Comparison of ENCODE assay signal across 18 cellular contexts in genomic region chr6:31004285-31004684, GRCh38. TPM values are rescaled to one million over a fixed set of nuclear protein-coding genes. Genes with fewer than 3 reads are reported as not detected.
DNase-seq lines count a peak whose midpoint lies in the region; ATAC-seq and TF ChIP-seq lines count a peak whose summit lies in the region.
"Had no signal": no experiment of that assay in that cellular context is flagged by ENCODE, and none has a peak within 500 bp of the region (broad histone marks: within the 10 kb centered on the region; RNA-seq: fewer than 3 reads in every experiment).

No MANE protein-coding gene starts in this region.

- H3K27me3 Mint-ChIP-seq in type B pancreatic cell (peaks cover 3% of the 10 kb centered on the region), CD14-positive monocyte (ENCODE audit: low read depth in 3 of 3) (peaks cover 4 to 7% (median 6%) of the 10 kb centered on the region in 3 donors)

- TF ChIP-seq CTCF in epithelial cell of proximal tubule (conservative IDR thresholded peaks at IDR 0.05; ENCODE audit: low read depth, low read length) (no peak), type B pancreatic cell (conservative IDR thresholded peaks at IDR 0.05) (no peak), CD14-positive monocyte (IDR thresholded peaks at IDR 0.05) (no peak)

- no peak overlapping the region for H3K4me3 Mint-ChIP-seq in type B pancreatic cell
- H3K4me3 Mint-ChIP-seq in CD14-positive monocyte: no peak overlapping the region
- H3K4me3 Mint-ChIP-seq: activated naive CD8-positive, alpha-beta T cell; immature natural killer cell had no signal

- H3K9me3 Mint-ChIP-seq in type B pancreatic cell (no peaks in the 10 kb centered on the region), CD14-positive monocyte (peaks cover 0 to 7% (median 0%) of the 10 kb centered on the region in 7 donors)
- H3K9me3 Mint-ChIP-seq: immature natural killer cell had no signal

- H3K4me3 ChIP-seq in epithelial cell of proximal tubule (ENCODE audit: low read depth, low read length): no peak overlapping the region
- H3K4me3 ChIP-seq: SK-N-MC, uterus had no signal

- intact Hi-C loops in CD14-positive monocyte (cut with micrococcal nuclease): no loop called here

- H3K27ac Mint-ChIP-seq in type B pancreatic cell: peak overlapping the region; percentile 95
- H3K27ac Mint-ChIP-seq in CD14-positive monocyte: no peak overlapping the region
- H3K27ac Mint-ChIP-seq: activated naive CD8-positive, alpha-beta T cell; immature natural killer cell had no signal

- H3K36me3 Mint-ChIP-seq in type B pancreatic cell (no peaks in the 10 kb centered on the region), CD14-positive monocyte (no peaks in the 10 kb centered on the region)
- H3K36me3 Mint-ChIP-seq: activated naive CD8-positive, alpha-beta T cell; immature natural killer cell had no signal

- peak; percentile 18 for DNase-seq in stimulated activated CD4-positive, alpha-beta T cell treated with anti-CD3 and anti-CD28 coated beads, Interleukin-1b, Interleukin-23, amount 100 ng/mL, for 48 hours
- no peak for DNase-seq in stimulated activated CD4-positive, alpha-beta T cell treated with anti-CD3 and anti-CD28 coated beads, Interleukin-4, amount 100 ng/mL, for 1 hour
- DNase-seq in epithelial cell of proximal tubule (ENCODE audit: low read depth): peak; percentile 89
- DNase-seq in type B pancreatic cell (ENCODE audit: extremely low spot score, unreplicated experiment): no peak
- no peak for DNase-seq in CD14-positive monocyte (ENCODE audit: low spot score)
- DNase-seq in NCI-H187 (lab: John Stamatoyannopoulos, UW): no peak
- no peak for DNase-seq in T1000 (lab: John Stamatoyannopoulos, UW)
- DNase-seq: AML-193; DMS 273 treated with DMSO at 0.1 percent for 48 hours; immature natural killer cell; Karpas-422; NCI-H1417 treated with DMSO at 0.1 percent for 48 hours; NCI-H446 treated with DMSO at 0.1 percent for 48 hours; stimulated activated naive CD4-positive, alpha-beta T cell; uterus had no signal

- peaks cover 16% of the 10 kb centered on the region for H3K4me1 Mint-ChIP-seq in type B pancreatic cell (ENCODE audit: unreplicated experiment)
- H3K4me1 Mint-ChIP-seq in CD14-positive monocyte: no peaks in the 10 kb centered on the region

- peak; percentile 59 for ATAC-seq in HG03439 (IDR thresholded peaks at IDR 0.05; ENCODE audit: unreplicated experiment)

RNA-seq across cellular contexts. Expression of gene MUC22, which starts 6.0 kb away (rescaled TPM):
- total RNA-seq in epithelial cell of proximal tubule (0.06 TPM in 1 of 2 replicates, not detected in the other), type B pancreatic cell (ENCODE audit: low replicate concordance) (1.6 and 4.9 TPM in 2 replicates)
- not detected for polyA plus RNA-seq in CD14-positive monocyte
- total RNA-seq: uterus had no signal
- polyA plus RNA-seq: immature natural killer cell had no signal

RNA-seq across cellular contexts. Expression of gene MUC21, which starts 20.8 kb away (rescaled TPM):
- total RNA-seq in epithelial cell of proximal tubule (not detected in 2 replicates), type B pancreatic cell (ENCODE audit: low replicate concordance) (0.43 and 0.65 TPM in 2 replicates)
- not detected for polyA plus RNA-seq in CD14-positive monocyte
- polyA plus RNA-seq: immature natural killer cell had no signal

Comparison
In these comparisons a context has a peak if more than half of its experiments do, and no peak if none do; other contexts are left out.
1. DNase-seq: peak in stimulated activated CD4-positive, alpha-beta T cell treated with anti-CD3 and anti-CD28 coated beads, Interleukin-1b, Interleukin-23, amount 100 ng/mL, for 48 hours (single experiment) and epithelial cell of proximal tubule (single experiment); none in stimulated activated CD4-positive, alpha-beta T cell treated with anti-CD3 and anti-CD28 coated beads, Interleukin-4, amount 100 ng/mL, for 1 hour (single experiment), type B pancreatic cell (single experiment), CD14-positive monocyte (single experiment), NCI-H187 (0 of 2) and T1000 (single experiment).